Comparison of ENCODE assay signal across 22 cellular contexts in the genomic region with DNA sequence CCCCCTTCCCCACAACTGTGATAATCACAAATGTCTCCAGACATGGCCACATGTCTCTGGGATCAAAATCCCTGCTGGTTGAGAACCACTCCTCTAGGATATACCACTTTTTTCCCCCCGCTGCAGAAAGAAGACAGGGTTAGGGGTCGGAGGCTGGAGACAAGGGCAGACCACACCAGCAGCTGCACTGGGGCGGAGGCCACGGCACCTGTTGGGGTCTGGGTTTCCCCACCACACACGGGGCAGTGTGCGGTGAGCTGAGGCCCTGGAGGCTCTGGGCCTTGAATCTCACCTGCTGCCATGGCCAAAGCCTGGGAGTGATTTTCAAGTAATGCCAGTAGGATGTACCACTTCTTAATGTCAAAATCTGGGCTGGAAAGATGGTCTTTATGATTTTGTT.
"Had no signal": no experiment of that assay in that cellular context is flagged by ENCODE, and none has a peak within 500 bp of the region (broad histone marks: within the 10 kb centered on the region; RNA-seq: fewer than 3 reads in every experiment).

No MANE protein-coding gene starts in this region.

- H3K4me2 ChIP-seq: SK-N-SH had no signal

- H3K36me3 ChIP-seq: adrenal gland had no signal

- H3K9me3 ChIP-seq: adrenal gland, SK-N-SH had no signal

- H3K9me3 Mint-ChIP-seq: activated CD8-positive, alpha-beta T cell treated with anti-CD3 and anti-CD28 coated beads for 36 hours had no signal

- H3K4me1 ChIP-seq: adrenal gland had no signal

- DNase-seq: activated CD4-positive, alpha-beta T cell treated with anti-CD3 and anti-CD28 coated beads for 4 hours; activated CD8-positive, alpha-beta memory T cell treated with anti-CD3 and anti-CD28 coated beads, Interleukin-2, amount 50 U/mL, for 4 hours; activated CD8-positive, alpha-beta T cell treated with anti-CD3 and anti-CD28 coated beads for 36 hours; activated naive CD4-positive, alpha-beta T cell treated with anti-CD3 and anti-CD28 coated beads, Interleukin-2, amount 50 U/mL, for 16 hours; activated naive CD8-positive, alpha-beta T cell treated with anti-CD3 and anti-CD28 coated beads, Interleukin-2, amount 10 ng/mL, durations not matched to agents 7 days and 5 days; adrenal gland; anterior cingulate cortex; cerebellar nuclear complex; KG1; NCI-H1105; NCI-H1436; NCI-H187; NCI-H2081; NCI-H524; OCI-M1; RPMI8226; SK-N-SH; T-helper 1 cell had no signal

- H3K27me3 Mint-ChIP-seq: activated CD8-positive, alpha-beta T cell treated with anti-CD3 and anti-CD28 coated beads for 36 hours; activated naive CD8-positive, alpha-beta T cell treated with anti-CD3 and anti-CD28 coated beads, Interleukin-2, amount 10 ng/mL, durations not matched to agents 7 days and 5 days had no signal

- H3K9ac ChIP-seq: SK-N-SH had no signal

- H3K4me1 Mint-ChIP-seq: activated naive CD8-positive, alpha-beta T cell treated with anti-CD3 and anti-CD28 coated beads, Interleukin-2, amount 10 ng/mL, durations not matched to agents 7 days and 5 days had no signal

- H3K4me3 ChIP-seq: adrenal gland had no signal

- H3K27me3 ChIP-seq: adrenal gland had no signal

- H3K27ac ChIP-seq: adrenal gland, VCaP had no signal

- ATAC-seq: activated CD4-positive, CD25-positive, alpha-beta regulatory T cell treated with anti-CD3 and anti-CD28 coated beads, Interleukin-2, amount 50 U/mL, for 24 hours; activated CD8-positive, alpha-beta T cell treated with anti-CD3 and anti-CD28 coated beads for 36 hours; Panc1; Right ventricle myocardium inferior had no signal

- H3K4me3 Mint-ChIP-seq: activated CD8-positive, alpha-beta T cell treated with anti-CD3 and anti-CD28 coated beads for 36 hours; activated naive CD8-positive, alpha-beta T cell treated with anti-CD3 and anti-CD28 coated beads, Interleukin-2, amount 10 ng/mL, durations not matched to agents 7 days and 5 days had no signal

- H3K27ac Mint-ChIP-seq: activated CD8-positive, alpha-beta T cell treated with anti-CD3 and anti-CD28 coated beads for 36 hours; activated naive CD8-positive, alpha-beta T cell treated with anti-CD3 and anti-CD28 coated beads, Interleukin-2, amount 10 ng/mL, durations not matched to agents 7 days and 5 days had no signal
